ENCODE assay signal across 8 cellular contexts in the genomic region with DNA sequence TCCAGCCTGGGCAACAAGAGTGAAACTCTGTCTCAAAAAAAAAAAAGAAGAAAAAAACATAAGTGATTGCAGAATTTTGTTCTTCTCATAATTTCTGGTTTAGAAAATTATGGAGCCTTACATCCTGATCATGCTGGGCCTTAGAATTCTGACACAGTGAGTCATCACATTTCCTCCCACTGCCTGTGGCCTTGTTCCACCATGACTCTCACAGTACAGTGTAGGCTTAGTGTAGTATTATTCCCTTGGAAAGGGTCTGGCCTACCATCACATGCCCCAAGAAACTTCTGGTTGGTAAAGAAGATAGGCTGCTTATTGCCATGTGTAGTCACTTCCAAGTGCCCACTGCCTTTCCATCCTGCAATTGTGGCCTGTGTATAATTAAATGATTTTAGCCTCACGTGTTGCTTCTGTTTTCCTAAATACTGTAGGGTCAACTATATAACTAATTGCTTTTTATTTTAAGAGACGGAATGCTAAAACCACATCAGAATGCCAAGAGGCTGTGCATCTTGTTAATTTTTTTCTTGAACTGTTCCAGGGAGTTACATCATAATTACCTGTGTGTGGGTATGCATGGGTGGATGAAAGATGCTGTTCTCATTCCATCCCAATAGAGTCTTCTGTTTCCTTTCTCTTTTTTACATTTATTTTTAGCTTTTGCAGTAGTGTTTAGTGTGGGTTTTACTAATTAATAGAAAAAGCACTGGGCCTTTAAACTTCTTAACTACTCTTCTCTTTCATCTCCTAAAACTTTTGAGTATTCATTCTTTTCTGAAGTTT. TPM values are rescaled to one million over a fixed set of nuclear protein-coding genes. Genes with fewer than 3 reads are reported as not detected.
A peak's percentile ranks its signal among the peaks of the same experiment; 100 is the strongest.
DNase-seq lines count a peak whose midpoint lies in the region; ATAC-seq, FAIRE-seq and TF ChIP-seq lines count a peak whose summit lies in the region.

No MANE protein-coding gene starts in this region.

- H3K36me3 ChIP-seq in HUES6 (ENCODE audit: control insufficient read depth, insufficient read depth, low read length): peaks cover 59% of the 10 kb centered on the region
- peaks cover 64% of the 10 kb centered on the region for H3K36me3 ChIP-seq in adipocyte (ENCODE audit: control insufficient read depth, insufficient read depth, low read length, severe bottlenecking)
- peaks cover 16 to 21% of the 10 kb centered on the region in 2 donors for H3K36me3 ChIP-seq in small intestine (ENCODE audit: control insufficient read depth in 2 of 2, insufficient read depth in 2 of 2, low read length in 2 of 2)

- 88 to 95% (median 93%) methylated on average over 2 of the region's 2 CpGs for WGBS in small intestine, 3 donors

- no peaks in the 10 kb centered on the region for H3K9me3 ChIP-seq in HUES6 (ENCODE audit: control insufficient read depth, insufficient read depth, low read depth, low read length)
- H3K9me3 ChIP-seq in adipocyte (ENCODE audit: control insufficient read depth, low read length): no peaks in the 10 kb centered on the region
- no peaks in the 10 kb centered on the region for H3K9me3 ChIP-seq in small intestine (ENCODE audit: control insufficient read depth, low read depth)

- H3K27me3 ChIP-seq in HUES6 (ENCODE audit: control insufficient read depth, insufficient read depth, low read length) (no peaks in the 10 kb centered on the region), adipocyte (replicated peaks; ENCODE audit: control insufficient read depth, insufficient read depth, low read length) (no peaks in the 10 kb centered on the region), small intestine (ENCODE audit: control insufficient read depth in 2 of 2, insufficient read depth in 2 of 2, low read length in 2 of 2) (no peaks in the 10 kb centered on the region)

- H3K9ac ChIP-seq in HUES6 (ENCODE audit: low read length): peak overlapping the region; percentile 4
- peak overlapping the region; percentile 2 for H3K9ac ChIP-seq in adipocyte (ENCODE audit: low read length)

- H3K27ac ChIP-seq in HUES6 (ENCODE audit: low read depth, low read length) (no peak overlapping the region), small intestine (ENCODE audit: low read depth in 1 of 2, low read length in 1 of 2) (no peak overlapping the region)

- DNase-seq in AG10803 (ENCODE audit: low read depth) (peak; percentile 87), adipocyte (ENCODE audit: low read depth) (peak; percentile 83), kidney glomerular epithelial cell (lab: John Stamatoyannopoulos, UW) (peak; percentile 32), NCI-H2196 (lab: John Stamatoyannopoulos, UW; ENCODE audit: unreplicated experiment) (no peak), GM19239 (ENCODE audit: insufficient read length, low spot score) (no peak), small intestine (no peak)

- no peak for ATAC-seq in GM19324 (IDR thresholded peaks at IDR 0.05; ENCODE audit: low FRiP score, unreplicated experiment)

- H3K4me3 ChIP-seq in AG10803 (ENCODE audit: low read length): no peak overlapping the region
- no peak overlapping the region for H3K4me3 ChIP-seq in HUES6 (ENCODE audit: low read depth, low read length)
- no peak overlapping the region for H3K4me3 ChIP-seq in adipocyte (ENCODE audit: low read length)
- H3K4me3 ChIP-seq in small intestine (ENCODE audit: low read depth in 1 of 2, low read length in 2 of 2): no peak overlapping the region

- FAIRE-seq in GM19239 (lab: Jason Lieb, UNC) (no peak), small intestine (lab: Jason Lieb, UNC) (no peak)

- no peak for TF ChIP-seq CTCF in AG10803 (conservative IDR thresholded peaks at IDR 0.05; ENCODE audit: low read length)

- H3K4me1 ChIP-seq in HUES6 (ENCODE audit: control insufficient read depth, insufficient read depth, low read length) (peaks cover 12% of the 10 kb centered on the region; the same call in 1 of the 2 replicates), adipocyte (ENCODE audit: control insufficient read depth, insufficient read depth, low read length) (peaks cover 48% of the 10 kb centered on the region), small intestine (ENCODE audit: control insufficient read depth in 2 of 2, insufficient read depth in 1 of 2, low read depth in 1 of 2, low read length in 1 of 2) (no peaks in the 10 kb centered on the region)

RNA-seq across cellular contexts. Expression of gene OGFOD1, which starts 25.9 kb away (rescaled TPM):
- 10 to 100 TPM in 1 of 3 donors, 1 to 10 TPM in 2; 5.9 to 16.9 (median 7.2) TPM for polyA plus RNA-seq in small intestine

RNA-seq across cellular contexts. Expression of gene NUDT21, which starts 26.2 kb away (rescaled TPM):
- polyA plus RNA-seq in small intestine: 10 to 100 TPM; 27.5 to 52.4 (median 49.6) TPM

RNA-seq across cellular contexts. Expression of gene BBS2, which starts 42.5 kb away (rescaled TPM):
- polyA plus RNA-seq in small intestine: 10 to 100 TPM; 14.3 to 22.1 (median 17.8) TPM

RNA-seq across cellular contexts. Expression of gene AMFR, which starts 51.9 kb away (rescaled TPM):
- 10 to 100 TPM; 55.9 to 75.1 (median 65.8) TPM for polyA plus RNA-seq in small intestine

Comparison
In these comparisons a context has a peak if more than half of its experiments do, and no peak if none do; other contexts are left out.
1. DNase-seq: peak in AG10803 (single experiment), adipocyte (single experiment) and kidney glomerular epithelial cell (single experiment); none in NCI-H2196 (single experiment), GM19239 (single experiment) and small intestine (single experiment).